ENCODE assay signal across 10 cellular contexts in the genomic region with DNA sequence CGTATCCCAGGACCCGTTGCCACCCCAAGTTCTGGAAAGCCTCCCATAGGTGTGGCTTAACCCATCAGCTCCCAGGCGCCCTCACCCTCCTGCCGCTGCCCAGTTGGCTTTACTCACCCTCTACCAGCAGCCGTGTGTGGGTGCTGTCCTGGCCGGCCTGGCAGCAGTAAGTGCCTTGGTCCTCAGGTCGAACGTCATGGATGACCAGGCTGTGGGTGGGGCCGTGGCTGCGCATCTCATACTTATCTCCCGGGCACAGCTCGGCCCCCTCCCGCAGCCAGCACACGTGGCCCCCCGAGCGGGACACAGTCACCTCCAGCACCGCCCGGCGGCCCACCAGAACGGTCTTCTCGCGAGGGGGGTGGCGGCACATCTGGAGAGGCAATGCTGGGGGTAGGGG. TPM values are rescaled to one million over a fixed set of nuclear protein-coding genes. Genes with fewer than 3 reads are reported as not detected.
DNase-seq lines count a peak whose midpoint lies in the region; ATAC-seq and TF ChIP-seq lines count a peak whose summit lies in the region.
"Had no signal": no experiment of that assay in that cellular context is flagged by ENCODE, and none has a peak within 500 bp of the region (broad histone marks: within the 10 kb centered on the region; RNA-seq: fewer than 3 reads in every experiment).

No MANE protein-coding gene starts in this region.

- no peak for TF ChIP-seq POLR2A in suprapubic skin (IDR thresholded peaks at IDR 0.05)

- no peak for TF ChIP-seq RAD21 in SK-N-SH (IDR thresholded peaks at IDR 0.05; ENCODE audit: low read length)

- peak overlapping the region; percentile 67 to 74 for H3K4me3 ChIP-seq in SK-N-SH (ENCODE audit: low read depth in 2 of 2, low read length in 1 of 2)
- H3K4me3 ChIP-seq in suprapubic skin, result peak overlapping the region; percentile 70

- peak overlapping the region; percentile 98 for H3K4me2 ChIP-seq in SK-N-SH

- no peak for ATAC-seq in HG02763 (IDR thresholded peaks at IDR 0.05; ENCODE audit: unreplicated experiment)
- no peak for ATAC-seq in HG03469 (IDR thresholded peaks at IDR 0.05; ENCODE audit: unreplicated experiment)

- H3K9me3 ChIP-seq in SK-N-SH, result no peaks in the 10 kb centered on the region
- H3K9me3 ChIP-seq in suprapubic skin, result no peaks in the 10 kb centered on the region

- POLR2A ChIA-PET in SK-N-SH (lab: Yijun Ruan, JAX), result interaction anchor here (0.6 to 2.9 kb wide), 4 partner anchors 10 to 47 kb away, joined by 3 to 25 read pairs (median 10); partner anchors contain the start of genes INHA and OBSL1

- CTCF ChIA-PET in SK-N-SH (lab: Yijun Ruan, JAX), result interaction anchor here (1.2 to 3.9 kb wide), 8 partner anchors 9 to 138 kb away, joined by 3 to 36 read pairs (median 5); partner anchors contain the start of gene STK11IP

- H3K27ac ChIP-seq in SK-N-SH (ENCODE audit: low read depth in 2 of 2, low read length in 1 of 2) (peak overlapping the region in 1 of 2 experiments; percentile 78; a peak in 3 of 4 replicates), suprapubic skin (no peak overlapping the region)
- H3K27ac ChIP-seq: epithelial cell of prostate had no signal

- H3K36me3 ChIP-seq in SK-N-SH (replicated peaks in 1 of 2; ENCODE audit: control insufficient read depth in 1 of 2, insufficient read depth in 2 of 2, low read length in 1 of 2) (no peaks in the 10 kb centered on the region), suprapubic skin (peaks cover 4% of the 10 kb centered on the region)

- 17% methylated on average over 6 of the region's 23 CpGs for WGBS in SK-N-SH (ENCODE audit: low lambda C conversion rate)
- 4% methylated on average over 8 of the region's 23 CpGs for WGBS in suprapubic skin

- TF ChIP-seq EP300 in SK-N-SH (IDR thresholded peaks at IDR 0.05; ENCODE audit: borderline replicate concordance in 1 of 2, low read depth in 1 of 2, low read length in 1 of 2) (no peak), suprapubic skin (IDR thresholded peaks at IDR 0.05) (no peak)

- H2AFZ ChIP-seq in SK-N-SH (ENCODE audit: low read depth), result peak overlapping the region; percentile 96; the same call in 1 of the 2 replicates

- no peaks in the 10 kb centered on the region for H3K9me2 ChIP-seq in SK-N-SH

- no peaks in the 10 kb centered on the region for H3K79me2 ChIP-seq in SK-N-SH (ENCODE audit: insufficient read depth)

- H4K20me1 ChIP-seq in SK-N-SH (ENCODE audit: insufficient read depth), result no peaks in the 10 kb centered on the region

- no peaks in the 10 kb centered on the region for H3K27me3 ChIP-seq in SK-N-SH (ENCODE audit: insufficient read depth)
- H3K27me3 ChIP-seq in suprapubic skin, result peaks cover 25% of the 10 kb centered on the region

- DNase-seq in NCI-H748 (lab: John Stamatoyannopoulos, UW; ENCODE audit: unreplicated experiment), result peak; percentile 69
- no peak for DNase-seq in NCI-H748 treated with DMSO at 0.1 percent for 48 hours (lab: John Stamatoyannopoulos, UW)
- peak; percentile 86 for DNase-seq in SK-N-SH
- DNase-seq in hypothalamus (lab: John Stamatoyannopoulos, UW), result peak in 27 of 51 donors; percentile 5 to 53 (median 28)
- no peak for DNase-seq in suprapubic skin (ENCODE audit: low spot score in 2 of 2)
- DNase-seq in dedifferentiated amniotic fluid mesenchymal stem cell (ENCODE audit: extremely low spot score), result no peak

- H3K4me1 ChIP-seq in SK-N-SH (ENCODE audit: control insufficient read depth in 1 of 2, insufficient read depth in 2 of 2, low read depth in 1 of 2, low read length in 1 of 2) (peaks cover 0 to 27% of the 10 kb centered on the region in 2 experiments; a peak in 1 of 4 replicates), suprapubic skin (peaks cover 22% of the 10 kb centered on the region)

- TF ChIP-seq CTCF in SK-N-SH (IDR thresholded peaks at IDR 0.05), result no peak
- no peak for TF ChIP-seq CTCF in suprapubic skin (IDR thresholded peaks at IDR 0.05)

- peak overlapping the region; percentile 73; the same call in 1 of the 2 replicates for H3K9ac ChIP-seq in SK-N-SH

- no peaks in the 10 kb centered on the region for H3F3A ChIP-seq in SK-N-SH (replicated peaks; ENCODE audit: insufficient read depth)

TF ChIP-seq in SK-N-SH, 30 proteins besides CTCF, POLR2A, EP300 and RAD21:
- TF ChIP-seq NRF1 (IDR thresholded peaks at IDR 0.05; ENCODE audit: low read depth, low read length) (peak; percentile 48; the same call in 1 of the 2 replicates), POLR2AphosphoS5 (IDR thresholded peaks at IDR 0.05; ENCODE audit: low read depth, low read length) (no peak), RXRA (IDR thresholded peaks at IDR 0.05; ENCODE audit: borderline replicate concordance, low read depth) (no peak), TAF1 (IDR thresholded peaks at IDR 0.05; ENCODE audit: borderline replicate concordance, low read depth, low read length) (no peak), FOXM1 (IDR thresholded peaks at IDR 0.05; ENCODE audit: low read depth) (no peak), GABPA (IDR thresholded peaks at IDR 0.05; ENCODE audit: low read depth) (no peak)
TF ChIP-seq in SK-N-SH: peak in this region for 1.

RNA-seq across cellular contexts. Expression of gene TMEM198, which starts 7.6 kb away (rescaled TPM):
- polyA plus RNA-seq in SK-N-SH (2012; rRNA removed), result 4.7 and 7.0 TPM in 2 replicates
- polyA plus RNA-seq in SK-N-SH (2012; cell fraction: cytosol; rRNA removed), result 1.0 and 1.7 TPM in 2 replicates
- polyA plus RNA-seq in SK-N-SH (2012; cell fraction: nucleus; rRNA removed), result 43.9 and 63.2 TPM in 2 replicates
- total RNA-seq in suprapubic skin, result 1 to 10 TPM in 3 of 4 donors, under 1 TPM in 1; 0.56 to 1.9 (median 1.4) TPM

RNA-seq across cellular contexts. Expression of gene CHPF, which starts 7.8 kb away (rescaled TPM):
- polyA plus RNA-seq in SK-N-SH (2012; rRNA removed), result 119 and 141 TPM in 2 replicates
- 65.6 and 129 TPM in 2 replicates for polyA plus RNA-seq in SK-N-SH (2012; cell fraction: cytosol; rRNA removed)
- polyA plus RNA-seq in SK-N-SH (2012; cell fraction: nucleus; rRNA removed), result 113 and 151 TPM in 2 replicates
- 10 to 100 TPM; 28.8 to 62.1 (median 49.3) TPM for total RNA-seq in suprapubic skin

RNA-seq across cellular contexts. Expression of gene OBSL1, which starts 19.9 kb away (rescaled TPM):
- 70.9 and 93.0 TPM in 2 replicates for polyA plus RNA-seq in SK-N-SH (2012; rRNA removed)
- polyA plus RNA-seq in SK-N-SH (2012; cell fraction: cytosol; rRNA removed), result 27.1 and 45.0 TPM in 2 replicates
- polyA plus RNA-seq in SK-N-SH (2012; cell fraction: nucleus; rRNA removed), result 274 and 319 TPM in 2 replicates
- total RNA-seq in suprapubic skin, result 10 to 100 TPM; 33.2 to 75.7 (median 43.7) TPM

RNA-seq across cellular contexts. Expression of gene INHA, which starts 20.7 kb away (rescaled TPM):
- polyA plus RNA-seq in SK-N-SH (2012; rRNA removed), result 1.2 and 1.6 TPM in 2 replicates
- 0.10 and 0.22 TPM in 2 replicates for polyA plus RNA-seq in SK-N-SH (2012; cell fraction: cytosol; rRNA removed)
- polyA plus RNA-seq in SK-N-SH (2012; cell fraction: nucleus; rRNA removed), result 13.8 and 15.1 TPM in 2 replicates
- total RNA-seq in suprapubic skin, result 1 to 10 TPM in 2 of 4 donors, under 1 TPM in 1, not detected in 1; 0.34 to 3.5 (median 1.5) TPM
- total RNA-seq: activated CD4-positive, alpha-beta memory T cell treated with anti-CD3 and anti-CD28 coated beads for 36 hours had no signal

RNA-seq across cellular contexts. Expression of gene ASIC4, which starts 37.1 kb away (rescaled TPM):
- 0.05 and 0.10 TPM in 2 replicates for polyA plus RNA-seq in SK-N-SH (2012; rRNA removed)
- polyA plus RNA-seq in SK-N-SH (2012; cell fraction: cytosol; rRNA removed), result 0.04 and 0.30 TPM in 2 replicates
- 0.79 and 1.00 TPM in 2 replicates for polyA plus RNA-seq in SK-N-SH (2012; cell fraction: nucleus; rRNA removed)
- total RNA-seq in suprapubic skin, result not detected

Comparison
In these comparisons a context has a peak if more than half of its experiments do, and no peak if none do; other contexts are left out.
1. DNase-seq: peak in NCI-H748 (single experiment), SK-N-SH (single experiment) and hypothalamus (27 of 51); none in NCI-H748 treated with DMSO at 0.1 percent for 48 hours (single experiment), suprapubic skin (0 of 2) and dedifferentiated amniotic fluid mesenchymal stem cell (single experiment).